8 cellular contexts compared by ENCODE assay signal in the genomic region with DNA sequence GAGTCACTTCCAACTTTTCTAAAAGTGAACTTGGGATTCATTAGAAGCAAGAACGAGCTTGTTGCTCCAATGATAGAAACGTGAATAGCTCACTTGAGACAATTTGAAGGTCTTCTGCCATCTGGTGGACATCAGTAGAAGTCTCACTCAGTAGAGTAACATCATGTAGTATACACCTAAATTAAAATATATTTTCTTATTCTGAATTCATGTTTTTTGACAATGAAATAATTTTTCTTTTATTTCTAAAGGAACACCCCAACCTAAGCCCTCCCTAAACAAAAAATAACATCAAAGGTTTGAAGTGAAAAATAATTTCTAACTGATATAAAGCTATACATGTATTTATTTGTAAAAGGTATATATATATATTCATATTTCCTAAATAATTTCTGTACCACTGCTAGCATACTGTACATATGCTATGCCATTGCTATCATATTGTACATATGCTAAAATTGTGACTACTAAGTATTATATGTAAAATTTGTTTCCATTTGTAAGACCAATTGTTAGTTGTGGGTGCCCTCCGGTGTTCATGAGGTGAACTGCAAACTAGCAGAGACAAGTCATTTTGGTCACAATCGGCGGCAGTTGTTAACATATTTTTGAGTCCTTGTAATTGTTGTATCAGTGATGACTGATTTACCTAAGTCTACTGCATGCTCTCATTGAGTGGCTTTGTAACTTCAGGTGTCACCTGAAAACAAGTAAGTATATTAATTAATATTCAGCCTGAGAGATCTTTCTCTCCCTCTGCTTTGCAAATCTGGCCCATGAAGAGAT.
DNase-seq lines count a peak whose midpoint lies in the region; ATAC-seq, FAIRE-seq and TF ChIP-seq lines count a peak whose summit lies in the region.

No MANE protein-coding gene starts in this region.

- H2BK5ac ChIP-seq in mesenchymal stem cell (ENCODE audit: low read depth, low read length, poor library complexity, severe bottlenecking) = no peak overlapping the region

- no peaks in the 10 kb centered on the region for H3K36me3 ChIP-seq in WERI-Rb-1
- no peaks in the 10 kb centered on the region for H3K36me3 ChIP-seq in endodermal cell (ENCODE audit: control insufficient read depth, insufficient read depth, low read length)
- H3K36me3 ChIP-seq in mesenchymal stem cell (ENCODE audit: control insufficient read depth in 1 of 2, insufficient read depth in 2 of 2, low read depth in 1 of 2, low read length in 2 of 2) = no peaks in the 10 kb centered on the region
- H3K36me3 ChIP-seq in suprapubic skin = no peaks in the 10 kb centered on the region

- no peaks in the 10 kb centered on the region for H3K27me3 ChIP-seq in WERI-Rb-1 (ENCODE audit: insufficient read depth, low read depth, severe bottlenecking)
- H3K27me3 ChIP-seq in endodermal cell (ENCODE audit: control insufficient read depth, insufficient read depth, low read length, poor library complexity, severe bottlenecking) = no peaks in the 10 kb centered on the region
- H3K27me3 ChIP-seq in mesenchymal stem cell (ENCODE audit: control insufficient read depth in 1 of 2, insufficient read depth in 1 of 2, low read length in 2 of 2) = no peaks in the 10 kb centered on the region
- H3K27me3 ChIP-seq in suprapubic skin = no peaks in the 10 kb centered on the region

- H3K4me1 ChIP-seq in endodermal cell (ENCODE audit: control insufficient read depth, insufficient read depth, low read length) (no peaks in the 10 kb centered on the region), mesenchymal stem cell (ENCODE audit: control insufficient read depth, insufficient read depth, low read depth, low read length) (no peaks in the 10 kb centered on the region), suprapubic skin (no peaks in the 10 kb centered on the region)

- H3K4me2 ChIP-seq in mesenchymal stem cell (ENCODE audit: low read length, poor library complexity, severe bottlenecking) = no peak overlapping the region

- no peak overlapping the region for H2AFZ ChIP-seq in mesenchymal stem cell (ENCODE audit: low read depth, low read length)

- H3K23ac ChIP-seq in mesenchymal stem cell (ENCODE audit: low read length in 2 of 2) = no peak overlapping the region

- no peak overlapping the region for H3K14ac ChIP-seq in mesenchymal stem cell (ENCODE audit: low read length in 2 of 2)

- H3K4me1 Mint-ChIP-seq in endodermal cell = no peaks in the 10 kb centered on the region

- no peak overlapping the region for H4K91ac ChIP-seq in mesenchymal stem cell (ENCODE audit: low read length)

- H2BK15ac ChIP-seq in mesenchymal stem cell (ENCODE audit: low read depth, poor library complexity, severe bottlenecking) = no peak overlapping the region

- H3K27ac Mint-ChIP-seq in endodermal cell = no peak overlapping the region

- no peaks in the 10 kb centered on the region for H3K27me3 Mint-ChIP-seq in endodermal cell (ENCODE audit: insufficient read depth)

- no peak overlapping the region for H4K8ac ChIP-seq in mesenchymal stem cell (ENCODE audit: low read length)

- H3K4me3 Mint-ChIP-seq in endodermal cell = no peak overlapping the region

- no peaks in the 10 kb centered on the region for H3K79me1 ChIP-seq in mesenchymal stem cell (replicated peaks; ENCODE audit: low read length, poor library complexity, severe bottlenecking)

- 27 to 44% methylated on average over 2 to 5 of the region's 5 CpGs for WGBS in endodermal cell (ENCODE audit: insufficient coverage in 1 of 2, insufficient read length in 1 of 2), 2 experiments
- 13% methylated on average over 3 of the region's 5 CpGs for WGBS in mesenchymal stem cell
- WGBS in suprapubic skin = 12% methylated on average over 5 of the region's 5 CpGs

- H3K36me3 Mint-ChIP-seq in endodermal cell (ENCODE audit: low read depth) = no peaks in the 10 kb centered on the region

- FAIRE-seq in GM19239 (lab: Jason Lieb, UNC) = peak; percentile 62

- no peak for TF ChIP-seq EP300 in suprapubic skin (IDR thresholded peaks at IDR 0.05)

- H2AK5ac ChIP-seq in mesenchymal stem cell (ENCODE audit: low read length, severe bottlenecking) = no peak overlapping the region

- no peak overlapping the region for H3K4ac ChIP-seq in mesenchymal stem cell (ENCODE audit: low read depth in 1 of 2, low read length in 2 of 2)

- ATAC-seq in HG03139 (IDR thresholded peaks at IDR 0.05; ENCODE audit: unreplicated experiment) = peak; percentile 91

- no peak overlapping the region for H3K18ac ChIP-seq in mesenchymal stem cell (ENCODE audit: low read depth in 1 of 2, low read length in 2 of 2)

- no peak overlapping the region for H3K4me3 ChIP-seq in WERI-Rb-1 (ENCODE audit: low read depth, low read length)
- no peak overlapping the region for H3K4me3 ChIP-seq in endodermal cell (ENCODE audit: low read length)
- no peak overlapping the region for H3K4me3 ChIP-seq in mesenchymal stem cell (ENCODE audit: insufficient read depth in 1 of 2, low read depth in 1 of 2, low read length in 2 of 2)
- no peak overlapping the region for H3K4me3 ChIP-seq in suprapubic skin

- no peak for TF ChIP-seq POLR2A in suprapubic skin (IDR thresholded peaks at IDR 0.05)

- peak; percentile 59 for DNase-seq in COLO668 (lab: John Stamatoyannopoulos, UW; ENCODE audit: unreplicated experiment)
- DNase-seq in GM19239 (ENCODE audit: insufficient read length, low spot score) = peak; percentile 9
- peak; percentile 30 for DNase-seq in NCI-H2107 (lab: John Stamatoyannopoulos, UW)
- DNase-seq in WERI-Rb-1 = peak; percentile 66
- DNase-seq in endodermal cell = peak; percentile 87
- DNase-seq in mesenchymal stem cell = peak; percentile 80
- DNase-seq in suprapubic skin (ENCODE audit: low spot score in 2 of 2) = peak in 1 of 2 donors; percentile 78

- no peaks in the 10 kb centered on the region for H3K9me3 Mint-ChIP-seq in endodermal cell

- H2BK120ac ChIP-seq in mesenchymal stem cell (ENCODE audit: low read depth, low read length) = no peak overlapping the region

- no peaks in the 10 kb centered on the region for H3K9me3 ChIP-seq in WERI-Rb-1 (ENCODE audit: severe bottlenecking)
- H3K9me3 ChIP-seq in endodermal cell (ENCODE audit: control insufficient read depth, low read length) = no peaks in the 10 kb centered on the region
- no peaks in the 10 kb centered on the region for H3K9me3 ChIP-seq in mesenchymal stem cell (ENCODE audit: control insufficient read depth, low read length)
- H3K9me3 ChIP-seq in suprapubic skin = no peaks in the 10 kb centered on the region

- H3K9ac ChIP-seq in endodermal cell (ENCODE audit: extremely low read depth, low read length, poor library complexity, severe bottlenecking) (no peak overlapping the region), mesenchymal stem cell (ENCODE audit: low read length) (no peak overlapping the region)

- TF ChIP-seq CTCF in WERI-Rb-1 (IDR thresholded peaks at IDR 0.05; ENCODE audit: low read depth, low read length) (peak; percentile 56), endodermal cell (conservative IDR thresholded peaks at IDR 0.05) (peak; percentile 90), suprapubic skin (IDR thresholded peaks at IDR 0.05) (peak; percentile 21 to 29)

- H2BK12ac ChIP-seq in mesenchymal stem cell (ENCODE audit: low read length in 2 of 2) = no peak overlapping the region

- H3K27ac ChIP-seq in WERI-Rb-1 = no peak overlapping the region
- H3K27ac ChIP-seq in endodermal cell (ENCODE audit: low read depth, low read length) = no peak overlapping the region
- H3K27ac ChIP-seq in mesenchymal stem cell (ENCODE audit: low read length, poor library complexity, severe bottlenecking) = no peak overlapping the region
- H3K27ac ChIP-seq in suprapubic skin = no peak overlapping the region

Comparison
In these comparisons a context has a peak if more than half of its experiments do, and no peak if none do; other contexts are left out.
1. CTCF ChIP-seq: peak in every context shown above with its lines; median percentile 90 in endodermal cell; 56 in WERI-Rb-1; 25 in suprapubic skin.